13 cellular contexts compared by ENCODE assay signal in genomic region chr12:123059501-123059900, GRCh38.
DNase-seq lines count a peak whose midpoint lies in the region; ATAC-seq and TF ChIP-seq lines count a peak whose summit lies in the region.
"Had no signal": no experiment of that assay in that cellular context is flagged by ENCODE, and none has a peak within 500 bp of the region (broad histone marks: within the 10 kb centered on the region; RNA-seq: fewer than 3 reads in every experiment).

No MANE protein-coding gene starts in this region.

- H3K4me3 ChIP-seq in CD4-positive, CD25-positive, alpha-beta regulatory T cell (ENCODE audit: low read depth, low read length): no peak overlapping the region
- H3K4me3 ChIP-seq in parathyroid adenoma (ENCODE audit: low read depth, low read length): no peak overlapping the region
- H3K4me3 ChIP-seq: PC-9 had no signal

- no peaks in the 10 kb centered on the region for H3K27me3 ChIP-seq in CD4-positive, CD25-positive, alpha-beta regulatory T cell (ENCODE audit: control insufficient read depth, insufficient read depth, low read length)
- H3K27me3 ChIP-seq in parathyroid adenoma (ENCODE audit: control insufficient read depth, insufficient read depth, low read length): no peaks in the 10 kb centered on the region

- H3K9me3 ChIP-seq in CD4-positive, CD25-positive, alpha-beta regulatory T cell (ENCODE audit: control insufficient read depth in 2 of 2, low read length in 2 of 2): no peaks in the 10 kb centered on the region
- H3K9me3 ChIP-seq in parathyroid adenoma (ENCODE audit: control insufficient read depth, low read length): no peaks in the 10 kb centered on the region

- H3K27ac ChIP-seq in CD4-positive, CD25-positive, alpha-beta regulatory T cell (ENCODE audit: insufficient read depth, low read length, poor library complexity, severe bottlenecking): no peak overlapping the region
- H3K27ac ChIP-seq in cingulate gyrus (ENCODE audit: low read depth, low read length): peak overlapping the region; percentile 78
- H3K27ac ChIP-seq in parathyroid adenoma: peak overlapping the region; percentile 1
- H3K27ac ChIP-seq: PC-9 had no signal

- DNase-seq in CD4-positive, CD25-positive, alpha-beta regulatory T cell: no peak
- DNase-seq in Kasumi-1 (lab: John Stamatoyannopoulos, UW) (peak; percentile 14 to 22), head of caudate nucleus (no peak), HUDEP-2 (lab: John Stamatoyannopoulos, UW; ENCODE audit: unreplicated experiment in 76 of 76) (no peak)
- no peak for DNase-seq in effector CD4-positive, alpha-beta T cell
- DNase-seq: activated CD4-positive, alpha-beta T cell treated with anti-CD3 and anti-CD28 coated beads, Interleukin-2, amount 10 ng/mL, durations not matched to agents 7 days and 5 days; PC-9; stimulated activated CD4-positive, alpha-beta T cell treated with anti-CD3 and anti-CD28 coated beads, Interleukin-2, amount 100 ng/mL, for 48 hours had no signal

- TF ChIP-seq CTCF in parathyroid adenoma (IDR thresholded peaks at IDR 0.05): no peak

- H3K4me1 Mint-ChIP-seq in CD4-positive, CD25-positive, alpha-beta regulatory T cell: peaks cover 13 to 72% (median 19%) of the 10 kb centered on the region in 4 donors

- peak overlapping the region in 2 of 3 donors; percentile 20 to 50 for H3K27ac Mint-ChIP-seq in CD4-positive, CD25-positive, alpha-beta regulatory T cell
- H3K27ac Mint-ChIP-seq: activated CD4-positive, alpha-beta T cell treated with anti-CD3 and anti-CD28 coated beads, Interleukin-2, amount 10 ng/mL, durations not matched to agents 7 days and 5 days; activated T-helper 1 cell treated with anti-CD3 and anti-CD28 coated beads, Interleukin-12 subunit alpha, Interleukin-12 subunit beta, Interleukin-2, Interleukin-4 antibody, amounts not matched to agents 30 ng/mL and 10 ng/mL and 1 ng/mL, durations not matched to agents 14 hours and 24 hours and 36 hours had no signal

- H3K79me2 ChIP-seq in parathyroid adenoma: peaks cover 5% of the 10 kb centered on the region

- peaks cover 6% of the 10 kb centered on the region for H3K36me3 ChIP-seq in CD4-positive, CD25-positive, alpha-beta regulatory T cell (ENCODE audit: control insufficient read depth, insufficient read depth, low read length)
- H3K36me3 ChIP-seq in parathyroid adenoma (ENCODE audit: control insufficient read depth, insufficient read depth, low read length): no peaks in the 10 kb centered on the region

- H3K9me3 Mint-ChIP-seq in CD4-positive, CD25-positive, alpha-beta regulatory T cell: no peaks in the 10 kb centered on the region
- H3K9me3 Mint-ChIP-seq: activated CD4-positive, alpha-beta T cell treated with anti-CD3 and anti-CD28 coated beads, Interleukin-2, amount 10 ng/mL, durations not matched to agents 7 days and 5 days; activated T-helper 1 cell treated with anti-CD3 and anti-CD28 coated beads, Interleukin-12 subunit alpha, Interleukin-12 subunit beta, Interleukin-2, Interleukin-4 antibody, amounts not matched to agents 30 ng/mL and 10 ng/mL and 1 ng/mL, durations not matched to agents 14 hours and 24 hours and 36 hours; memory B cell; stimulated activated memory B cell treated with anti-CD40 and anti-IgM and Interleukin-4, amounts not matched to agents 10 μg/mL and 1 μg/mL and 100 μg/mL, for 72 hours had no signal

- H3K4me3 Mint-ChIP-seq in CD4-positive, CD25-positive, alpha-beta regulatory T cell: no peak overlapping the region
- H3K4me3 Mint-ChIP-seq: activated CD4-positive, alpha-beta T cell treated with anti-CD3 and anti-CD28 coated beads, Interleukin-2, amount 10 ng/mL, durations not matched to agents 7 days and 5 days; activated T-helper 1 cell treated with anti-CD3 and anti-CD28 coated beads, Interleukin-12 subunit alpha, Interleukin-12 subunit beta, Interleukin-2, Interleukin-4 antibody, amounts not matched to agents 30 ng/mL and 10 ng/mL and 1 ng/mL, durations not matched to agents 14 hours and 24 hours and 36 hours; memory B cell; stimulated activated memory B cell treated with anti-CD40 and anti-IgM and Interleukin-4, amounts not matched to agents 10 μg/mL and 1 μg/mL and 100 μg/mL, for 72 hours had no signal

- H3K4me2 ChIP-seq in parathyroid adenoma (ENCODE audit: low read length): no peak overlapping the region
- H3K4me2 ChIP-seq: PC-9 had no signal

- no peak for ATAC-seq in CD4-positive, CD25-positive, alpha-beta regulatory T cell (ENCODE audit: low read depth in 2 of 2)
- ATAC-seq: stimulated activated memory B cell treated with anti-CD40 and anti-IgM and Interleukin-4, amounts not matched to agents 10 μg/mL and 1 μg/mL and 100 μg/mL, for 72 hours had no signal

- intact Hi-C loops in head of caudate nucleus (cut with DNase I): no loop called here

- H3K4me1 ChIP-seq in CD4-positive, CD25-positive, alpha-beta regulatory T cell (ENCODE audit: control insufficient read depth, insufficient read depth, low read length, poor library complexity, severe bottlenecking): peaks cover 3% of the 10 kb centered on the region
- peaks cover 14% of the 10 kb centered on the region for H3K4me1 ChIP-seq in parathyroid adenoma

- H3K27me3 Mint-ChIP-seq in CD4-positive, CD25-positive, alpha-beta regulatory T cell: no peaks in the 10 kb centered on the region
- H3K27me3 Mint-ChIP-seq: activated CD4-positive, alpha-beta T cell treated with anti-CD3 and anti-CD28 coated beads, Interleukin-2, amount 10 ng/mL, durations not matched to agents 7 days and 5 days; memory B cell; stimulated activated memory B cell treated with anti-CD40 and anti-IgM and Interleukin-4, amounts not matched to agents 10 μg/mL and 1 μg/mL and 100 μg/mL, for 72 hours had no signal

- no peak overlapping the region for H2AFZ ChIP-seq in parathyroid adenoma
- H2AFZ ChIP-seq: PC-9 had no signal

- H3K36me3 Mint-ChIP-seq in CD4-positive, CD25-positive, alpha-beta regulatory T cell: peaks cover 23% of the 10 kb centered on the region
- H3K36me3 Mint-ChIP-seq: stimulated activated memory B cell treated with anti-CD40 and anti-IgM and Interleukin-4, amounts not matched to agents 10 μg/mL and 1 μg/mL and 100 μg/mL, for 72 hours had no signal

- no peak overlapping the region for H3K9ac ChIP-seq in parathyroid adenoma

Comparison
In these comparisons a context has a peak if more than half of its experiments do, and no peak if none do; other contexts are left out.
1. DNase-seq: peak in Kasumi-1 (2 of 2); none in CD4-positive, CD25-positive, alpha-beta regulatory T cell (0 of 3), effector CD4-positive, alpha-beta T cell (single experiment), head of caudate nucleus (0 of 42) and HUDEP-2 (0 of 76).